In genomic region chr17:79985361-79985760, GRCh38 we compare ENCODE assay signal across 1 cellular context.
TF ChIP-seq lines count a peak whose summit lies in the region.

No MANE protein-coding gene starts in this region.

TF ChIP-seq in H1, 55 proteins besides CTCF, POLR2A, EP300 and RAD21:
- TF ChIP-seq RXRA (IDR thresholded peaks at IDR 0.05; ENCODE audit: insufficient read depth, low read depth, low read length) (no peak), ZNF274 (IDR thresholded peaks at IDR 0.05; ENCODE audit: borderline replicate concordance, extremely low read depth, low read length) (no peak), CHD2 (IDR thresholded peaks at IDR 0.05; ENCODE audit: low read length) (no peak), EZH2 (IDR thresholded peaks at IDR 0.05; ENCODE audit: low read depth, low read length, severe bottlenecking) (no peak), GTF2F1 (IDR thresholded peaks at IDR 0.05; ENCODE audit: borderline replicate concordance, low read depth, low read length) (no peak), SP4 (IDR thresholded peaks at IDR 0.05; ENCODE audit: low read length) (no peak)
TF ChIP-seq in H1: peak in this region for 0.
